Comparison of ENCODE assay signal across 13 cellular contexts in the genomic region with DNA sequence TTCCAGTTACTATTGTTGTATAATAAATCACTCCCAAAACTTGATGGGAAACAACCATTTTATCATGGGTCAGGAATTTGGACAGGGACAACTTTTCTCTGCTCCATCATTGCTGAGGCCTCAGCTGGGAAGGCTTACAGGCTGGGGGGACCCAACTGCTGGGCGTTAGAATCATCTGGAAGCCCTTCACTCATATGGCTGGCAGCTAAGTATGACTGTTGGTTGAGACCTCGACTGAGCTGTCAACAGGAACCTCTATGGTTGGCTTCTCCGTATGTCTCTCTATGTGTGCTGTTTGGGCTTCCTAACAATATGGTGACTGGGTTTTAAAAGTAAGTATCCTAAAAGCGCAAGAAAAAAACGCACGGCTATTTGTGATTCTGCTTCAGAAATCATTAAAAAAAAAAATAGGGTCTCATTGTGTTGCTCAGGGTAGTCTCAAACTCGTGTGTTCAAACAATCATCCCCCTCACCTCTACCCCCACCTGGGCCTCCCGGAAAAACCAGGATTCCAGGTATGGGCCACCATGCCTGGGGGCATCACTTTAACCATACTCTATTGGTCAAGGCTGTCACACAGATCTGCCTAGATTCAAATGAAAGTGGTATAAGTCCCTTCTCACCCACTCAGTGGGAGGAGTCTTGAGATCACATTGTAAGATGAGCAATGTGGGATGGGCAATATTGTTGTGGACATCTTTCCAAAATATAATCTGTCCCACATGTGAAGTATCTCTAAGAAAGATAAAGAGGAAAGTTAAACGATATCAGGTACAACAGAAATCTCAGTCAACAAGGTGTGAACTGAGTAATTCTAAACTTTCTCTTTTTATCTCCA. TPM values are rescaled to one million over a fixed set of nuclear protein-coding genes. Genes with fewer than 3 reads are reported as not detected.
DNase-seq lines count a peak whose midpoint lies in the region; ATAC-seq, FAIRE-seq and TF ChIP-seq lines count a peak whose summit lies in the region.
"Had no signal": no experiment of that assay in that cellular context is flagged by ENCODE, and none has a peak within 500 bp of the region (broad histone marks: within the 10 kb centered on the region; RNA-seq: fewer than 3 reads in every experiment).

No MANE protein-coding gene starts in this region.

- no peak for TF ChIP-seq EP300 in GM12878 (IDR thresholded peaks at IDR 0.05; ENCODE audit: borderline replicate concordance in 1 of 2, control insufficient read depth in 1 of 2, low read depth in 2 of 2, low read length in 2 of 2)

- peak overlapping the region; percentile 77 for H3K27ac ChIP-seq in CD4-positive, alpha-beta memory T cell (ENCODE audit: low read depth, low read length)
- peak overlapping the region; percentile 83 for H3K27ac ChIP-seq in GM12878 (ENCODE audit: control insufficient read depth, insufficient read depth)
- H3K27ac ChIP-seq: body of pancreas, C4-2B had no signal

- TF ChIP-seq POLR2A in GM12878 (IDR thresholded peaks at IDR 0.05; ENCODE audit: low read depth, low read length): peak; percentile 45; the same call in 1 of the 2 replicates

- peaks cover 25 to 54% of the 10 kb centered on the region in 2 donors for H3K36me3 Mint-ChIP-seq in CD4-positive, alpha-beta memory T cell
- H3K36me3 Mint-ChIP-seq in natural killer cell treated with Interleukin-12 subunit alpha and Interleukin-12 subunit beta and Interleukin-15 and Interleukin-18, amount 100 ng/mL, for 72 hours: no peaks in the 10 kb centered on the region

- POLR2A ChIA-PET in CD4-positive, alpha-beta memory T cell (lab: Charles Lee; ENCODE audit: partially characterized antibody): interaction anchor here (0.7 to 7.4 kb wide), 11 partner anchors 9 to 141 kb away, joined by 3 to 83 read pairs (median 4); partner anchors contain the start of genes FNBP1 and GPR107
- POLR2A ChIA-PET in GM12878 (lab: Charles Lee): interaction anchor here (0.6 to 14.0 kb wide), 11 partner anchors 10 to 142 kb away, joined by 3 to 220 read pairs (median 7); partner anchors contain the start of gene FNBP1

- no peaks in the 10 kb centered on the region for H3K27me3 ChIP-seq in CD4-positive, alpha-beta memory T cell (ENCODE audit: insufficient read depth, low read length)
- no peaks in the 10 kb centered on the region for H3K27me3 ChIP-seq in GM12878 (replicated peaks in 1 of 2; ENCODE audit: control insufficient read depth in 2 of 2, insufficient read depth in 2 of 2, low read length in 1 of 2)
- no peaks in the 10 kb centered on the region for H3K27me3 ChIP-seq in H7 (ENCODE audit: control insufficient read depth, insufficient read depth, low read length)
- H3K27me3 ChIP-seq: body of pancreas, Peyer's patch had no signal

- SMC1A ChIA-PET in GM12878 (lab: Charles Lee; ENCODE audit: uncharacterized antibody, unreplicated experiment): interaction anchor here (1.0 to 28.7 kb wide), 16 partner anchors 8 to 142 kb away, joined by 3 to 763 read pairs (median 6); no protein-coding TSS in a partner anchor

- peak overlapping the region in 6 of 8 donors; percentile 17 to 69 (median 44) for H3K4me3 Mint-ChIP-seq in CD4-positive, alpha-beta memory T cell
- peak overlapping the region; percentile 83 for H3K4me3 Mint-ChIP-seq in natural killer cell treated with Interleukin-12 subunit alpha and Interleukin-12 subunit beta and Interleukin-15 and Interleukin-18, amount 100 ng/mL, for 72 hours

- FAIRE-seq in GM19239 (lab: Jason Lieb, UNC): peak; percentile 80
- no peak for FAIRE-seq in GM12878 (lab: Jason Lieb, UNC)

- peak overlapping the region; percentile 77 for H3K9ac ChIP-seq in GM12878 (ENCODE audit: control insufficient read depth, insufficient read depth, low read length)

- H4K20me1 ChIP-seq in GM12878 (ENCODE audit: control insufficient read depth, insufficient read depth): peaks cover 5% of the 10 kb centered on the region

- peaks cover 98% of the 10 kb centered on the region for H3K79me2 ChIP-seq in GM12878 (ENCODE audit: control insufficient read depth, insufficient read depth, low read length)

- in situ Hi-C loops in GM12878 (cut with MboI): loop anchor here (25.0 kb wide), 1 partner anchor 1685 kb away; no protein-coding TSS in a partner anchor

- no peak for TF ChIP-seq CTCF in GM12878 (IDR thresholded peaks at IDR 0.05 in 2 of 3, conservative IDR thresholded peaks at IDR 0.05 in 1 of 3; ENCODE audit: control insufficient read depth in 2 of 3, extremely low read depth in 1 of 3, insufficient read depth in 1 of 3, low read depth in 3 of 3, low read length in 3 of 3)

- DNase-seq in CD4-positive, alpha-beta memory T cell: no peak
- DNase-seq in GM19239 (ENCODE audit: insufficient read length, low spot score) (no peak), GM12878 (ENCODE audit: low read depth, low spot score) (no peak), H7 (no peak), foreskin melanocyte (no peak)
- no peak for DNase-seq in natural killer cell treated with Interleukin-12 subunit alpha and Interleukin-12 subunit beta and Interleukin-15 and Interleukin-18, amount 100 ng/mL, for 72 hours (ENCODE audit: low spot score)
- DNase-seq: body of pancreas, left ventricle myocardium superior, NCI-H446, Peyer's patch had no signal

- peak overlapping the region; percentile 91 for H3K4me2 ChIP-seq in GM12878 (ENCODE audit: control insufficient read depth, insufficient read depth)

- RAD21 ChIA-PET in GM12878 (lab: Charles Lee; ENCODE audit: unreplicated experiment): interaction anchor here (0.7 to 17.1 kb wide), 12 partner anchors 10 to 141 kb away, joined by 3 to 418 read pairs (median 8); partner anchors contain the start of gene FNBP1

- TF ChIP-seq RAD21 in GM12878 (IDR thresholded peaks at IDR 0.05; ENCODE audit: insufficient read depth, low read depth, low read length): no peak

- H3K9me3 Mint-ChIP-seq in CD4-positive, alpha-beta memory T cell: peaks cover 0 to 4% (median 0%) of the 10 kb centered on the region in 8 donors
- no peaks in the 10 kb centered on the region for H3K9me3 Mint-ChIP-seq in natural killer cell treated with Interleukin-12 subunit alpha and Interleukin-12 subunit beta and Interleukin-15 and Interleukin-18, amount 100 ng/mL, for 72 hours

- no peak overlapping the region for H3K4me3 ChIP-seq in CD4-positive, alpha-beta memory T cell (ENCODE audit: low read length in 2 of 2)
- peak overlapping the region; percentile 46; the same call in 1 of the 2 replicates for H3K4me3 ChIP-seq in GM12878
- H3K4me3 ChIP-seq in H7 (ENCODE audit: insufficient read depth, low read depth, low read length): no peak overlapping the region
- H3K4me3 ChIP-seq: body of pancreas, Peyer's patch had no signal

- H3K9me3 ChIP-seq in CD4-positive, alpha-beta memory T cell (ENCODE audit: control insufficient read depth in 1 of 2, low read length in 2 of 2): no peaks in the 10 kb centered on the region
- H3K9me3 ChIP-seq in GM12878 (replicated peaks; ENCODE audit: control insufficient read depth, insufficient read depth, low read length): no peaks in the 10 kb centered on the region
- H3K9me3 ChIP-seq: body of pancreas, Peyer's patch had no signal

- peak; percentile 20 for ATAC-seq in GM12878
- peak in 1 of 2 donors; percentile 16 for ATAC-seq in natural killer cell treated with Interleukin-12 subunit alpha and Interleukin-12 subunit beta and Interleukin-15 and Interleukin-18, amount 100 ng/mL, for 72 hours
- no peak for ATAC-seq in GM21529 (IDR thresholded peaks at IDR 0.05; ENCODE audit: unreplicated experiment)
- no peak for ATAC-seq in HG02973 (IDR thresholded peaks at IDR 0.05; ENCODE audit: unreplicated experiment)
- ATAC-seq: body of pancreas had no signal

- BruUV-seq in GM12878 (replicated peaks; lab: Mats Ljungman, UMichigan): TSS peak; percentile 2

- intact Hi-C loops in CD4-positive, alpha-beta memory T cell (cut with micrococcal nuclease): no loop called here
- intact Hi-C loops in GM12878 (cut with micrococcal nuclease; ENCODE audit: unreplicated experiment): no loop called here

- H3K4me1 Mint-ChIP-seq in CD4-positive, alpha-beta memory T cell: peaks cover 76 to 100% (median 89%) of the 10 kb centered on the region in 4 donors
- H3K4me1 Mint-ChIP-seq in natural killer cell treated with Interleukin-12 subunit alpha and Interleukin-12 subunit beta and Interleukin-15 and Interleukin-18, amount 100 ng/mL, for 72 hours (ENCODE audit: low read depth in 2 of 2): peaks cover 76 to 96% of the 10 kb centered on the region in 2 donors

- H3K36me3 ChIP-seq in CD4-positive, alpha-beta memory T cell (ENCODE audit: insufficient read depth, low read length): no peaks in the 10 kb centered on the region
- H3K36me3 ChIP-seq in GM12878 (ENCODE audit: control insufficient read depth in 2 of 2, insufficient read depth in 2 of 2, low read length in 1 of 2) (peaks cover 4 to 27% of the 10 kb centered on the region in 2 experiments; a peak in 2 of 4 replicates), H7 (replicated peaks; ENCODE audit: control insufficient read depth, insufficient read depth, low read length) (no peaks in the 10 kb centered on the region)
- H3K36me3 ChIP-seq: Peyer's patch had no signal

- no peak overlapping the region for H2AFZ ChIP-seq in GM12878 (ENCODE audit: control insufficient read depth, low read depth, low read length)

- no peaks in the 10 kb centered on the region for H3K27me3 Mint-ChIP-seq in CD4-positive, alpha-beta memory T cell
- H3K27me3 Mint-ChIP-seq in natural killer cell treated with Interleukin-12 subunit alpha and Interleukin-12 subunit beta and Interleukin-15 and Interleukin-18, amount 100 ng/mL, for 72 hours: no peaks in the 10 kb centered on the region

- H3K4me1 ChIP-seq in CD4-positive, alpha-beta memory T cell (ENCODE audit: insufficient read depth, low read length): peaks cover 97% of the 10 kb centered on the region
- peaks cover 88% of the 10 kb centered on the region for H3K4me1 ChIP-seq in GM12878 (ENCODE audit: control insufficient read depth, insufficient read depth, low read length)

- 39% methylated on average over 9 of the region's 9 CpGs for whole genome bisulfite sequencing in GM12878 (ENCODE audit: insufficient coverage, insufficient replicate concordance, low lambda C conversion rate, missing lambda C conversion rate)

- CTCF ChIA-PET in CD4-positive, alpha-beta memory T cell (lab: Charles Lee; ENCODE audit: partially characterized antibody): interaction anchor here (0.6 to 1.0 kb wide), 3 partner anchors 11 to 35 kb away, joined by 3 to 8 read pairs (median 3); no protein-coding TSS in a partner anchor
- CTCF ChIA-PET in GM12878 (lab: Yijun Ruan, JAX): interaction anchor here (0.8 to 5.1 kb wide), 6 partner anchors 9 to 95 kb away, joined by 3 to 20 read pairs (median 4); no protein-coding TSS in a partner anchor

- peak overlapping the region; percentile 72 to 99 (median 84) for H3K27ac Mint-ChIP-seq in CD4-positive, alpha-beta memory T cell
- H3K27ac Mint-ChIP-seq in natural killer cell treated with Interleukin-12 subunit alpha and Interleukin-12 subunit beta and Interleukin-15 and Interleukin-18, amount 100 ng/mL, for 72 hours: peak overlapping the region; percentile 93 to 100

RNA-seq across cellular contexts. Expression of gene FNBP1, which starts 15.2 kb away (rescaled TPM):
- total RNA-seq in CD4-positive, alpha-beta memory T cell: 100 to 1,000 TPM; 197 to 202 TPM
- polyA plus RNA-seq in CD4-positive, alpha-beta memory T cell: 100 to 1,000 TPM; 143 to 165 TPM
- 1,139 and 1,239 TPM in 2 replicates for total RNA-seq in GM12878 (2013; cell fraction: nucleolus; rRNA removed)
- 167 and 204 TPM in 2 replicates for total RNA-seq in GM12878 (2014; rRNA removed)
- 277 and 283 TPM in 2 replicates for total RNA-seq in GM12878 (2014; rRNA removed; fragmentation: Illumina TruSeq; extraction: Trizol)
- 353 and 356 TPM in 2 replicates for total RNA-seq in GM12878 (2021)
- polyA plus RNA-seq in GM12878 (2011; ENCODE audit: low read depth): 193 TPM
- polyA plus RNA-seq in GM12878 (2011; rRNA removed): 188 and 268 TPM in 2 replicates
- polyA plus RNA-seq in GM12878 (2011; cell fraction: cytosol; rRNA removed): 82.5 and 118 TPM in 2 replicates
- 111 and 142 TPM in 2 replicates for polyA plus RNA-seq in GM12878 (2011; cell fraction: nucleus; rRNA removed)
- 288 and 297 TPM in 2 replicates for polyA plus RNA-seq in GM12878 (2012)
- polyA plus RNA-seq in GM12878 (2014; fragmentation: Illumina TruSeq; extraction: Trizol): 258 and 290 TPM in 2 replicates
- 10 to 100 TPM; 64.5 to 80.5 TPM for polyA plus RNA-seq in GM12878 (2014; fragmentation: Nextera tagmentation; extraction: Ambion mirVana)
- polyA plus RNA-seq in GM12878 (2014; rRNA removed): 180 and 208 TPM in 2 replicates
- 100 to 1,000 TPM; 165 to 170 TPM for polyA plus RNA-seq in GM12878 (2016; fragmentation: Nextera tagmentation; extraction: Ambion mirVana)
- 163 and 327 TPM in 2 replicates for polyA minus RNA-seq in GM12878 (2011; rRNA and poly(A)+ RNA removed)
- 124 and 136 TPM in 2 replicates for polyA minus RNA-seq in GM12878 (2011; cell fraction: cytosol; rRNA and poly(A)+ RNA removed)
- polyA minus RNA-seq in GM12878 (2011; cell fraction: nucleus; rRNA and poly(A)+ RNA removed): 73.0 and 135 TPM in 2 replicates
- 100 to 1,000 TPM; 124 to 141 TPM for total RNA-seq in natural killer cell treated with Interleukin-12 subunit alpha and Interleukin-12 subunit beta and Interleukin-15 and Interleukin-18, amount 100 ng/mL, for 72 hours
- total RNA-seq in H7 (2014; rRNA removed; shearing (Covaris generic)): 16.0 and 19.6 TPM in 2 replicates

RNA-seq across cellular contexts. Expression of gene GPR107, which starts 26.0 kb away (rescaled TPM):
- 10 to 100 TPM; 23.8 to 24.4 TPM for total RNA-seq in CD4-positive, alpha-beta memory T cell
- 1 to 10 TPM; 2.2 to 3.3 TPM for polyA plus RNA-seq in CD4-positive, alpha-beta memory T cell
- 50.0 and 61.3 TPM in 2 replicates for total RNA-seq in GM12878 (2013; cell fraction: nucleolus; rRNA removed)
- 10.1 and 10.3 TPM in 2 replicates for total RNA-seq in GM12878 (2014; rRNA removed)
- total RNA-seq in GM12878 (2014; rRNA removed; fragmentation: Illumina TruSeq; extraction: Trizol): 9.9 and 10.0 TPM in 2 replicates
- total RNA-seq in GM12878 (2021): 14.9 and 16.6 TPM in 2 replicates
- polyA plus RNA-seq in GM12878 (2011; ENCODE audit: low read depth): 10.6 TPM
- polyA plus RNA-seq in GM12878 (2011; rRNA removed): 21.4 and 23.2 TPM in 2 replicates
- 11.0 and 12.5 TPM in 2 replicates for polyA plus RNA-seq in GM12878 (2011; cell fraction: cytosol; rRNA removed)
- polyA plus RNA-seq in GM12878 (2011; cell fraction: nucleus; rRNA removed): 19.9 and 23.2 TPM in 2 replicates
- 14.5 and 22.9 TPM in 2 replicates for polyA plus RNA-seq in GM12878 (2012)
- 13.2 and 14.0 TPM in 2 replicates for polyA plus RNA-seq in GM12878 (2014; fragmentation: Illumina TruSeq; extraction: Trizol)
- 1 to 10 TPM; 2.7 to 2.9 TPM for polyA plus RNA-seq in GM12878 (2014; fragmentation: Nextera tagmentation; extraction: Ambion mirVana)
- polyA plus RNA-seq in GM12878 (2014; rRNA removed): 10.0 and 11.2 TPM in 2 replicates
- polyA plus RNA-seq in GM12878 (2016; fragmentation: Nextera tagmentation; extraction: Ambion mirVana): 10 to 100 TPM in 1 of 2 experiments, 1 to 10 TPM in 1; 6.3 to 10.9 TPM
- 22.1 and 23.7 TPM in 2 replicates for polyA minus RNA-seq in GM12878 (2011; rRNA and poly(A)+ RNA removed)
- 7.4 and 18.3 TPM in 2 replicates for polyA minus RNA-seq in GM12878 (2011; cell fraction: cytosol; rRNA and poly(A)+ RNA removed)
- polyA minus RNA-seq in GM12878 (2011; cell fraction: nucleus; rRNA and poly(A)+ RNA removed): 10.5 and 20.3 TPM in 2 replicates
- 10 to 100 TPM; 32.6 to 32.8 TPM for total RNA-seq in natural killer cell treated with Interleukin-12 subunit alpha and Interleukin-12 subunit beta and Interleukin-15 and Interleukin-18, amount 100 ng/mL, for 72 hours
- total RNA-seq in H7 (2014; rRNA removed; shearing (Covaris generic)): 13.0 and 18.0 TPM in 2 replicates
